ENCODE assay signal across 30 cellular contexts in the genomic region with DNA sequence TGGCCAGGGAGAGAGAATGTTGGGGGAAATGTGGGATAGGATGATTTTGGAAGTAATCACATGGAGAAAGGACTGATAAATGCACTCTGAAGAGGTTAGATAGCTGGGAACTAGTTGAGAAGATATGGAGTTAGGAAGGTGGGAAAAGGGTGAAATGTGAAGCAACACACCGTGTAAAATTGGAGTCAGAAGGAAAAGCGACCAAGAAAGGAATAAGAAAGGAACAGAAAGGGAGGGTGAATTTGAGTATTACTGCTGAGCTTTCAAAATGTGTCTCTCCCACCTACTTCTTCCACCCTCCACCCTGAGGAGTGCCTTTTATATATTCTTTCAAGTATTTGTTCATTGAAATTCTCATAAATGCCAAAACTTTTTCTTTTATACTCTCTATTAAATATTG.
"Had no signal": no experiment of that assay in that cellular context is flagged by ENCODE, and none has a peak within 500 bp of the region (broad histone marks: within the 10 kb centered on the region; RNA-seq: fewer than 3 reads in every experiment).

No MANE protein-coding gene starts in this region.

- H3K27ac ChIP-seq: ascending aorta, breast epithelium, coronary artery, foreskin keratinocyte, gastrocnemius medialis, heart left ventricle had no signal

- H3K9me3 ChIP-seq: ascending aorta, breast epithelium, gastrocnemius medialis, heart left ventricle had no signal

- H3K36me3 ChIP-seq: ascending aorta, breast epithelium, gastrocnemius medialis, heart left ventricle had no signal

- ATAC-seq: activated CD4-positive, alpha-beta T cell treated with anti-CD3 and anti-CD28 coated beads for 36 hours; activated CD8-positive, alpha-beta memory T cell treated with anti-CD3 and anti-CD28 coated beads, Interleukin-2, amount 10 ng/mL, durations not matched to agents 7 days and 5 days; activated CD8-positive, alpha-beta T cell treated with anti-CD3 and anti-CD28 coated beads, Interleukin-2, amount 10 ng/mL, durations not matched to agents 7 days and 5 days; activated naive CD4-positive, alpha-beta T cell treated with anti-CD3 and anti-CD28 coated beads, Interleukin-2, amount 50 U/mL, for 72 hours; activated T-cell treated with anti-CD3 and anti-CD28 coated beads, Interleukin-2, amount 50 U/mL, for 72 hours; esophagus mucosa; foreskin keratinocyte; gastrocnemius medialis; heart left ventricle had no signal

- H3K9me3 Mint-ChIP-seq: activated CD4-positive, alpha-beta memory T cell treated with anti-CD3 and anti-CD28 coated beads for 36 hours; activated naive CD4-positive, alpha-beta T cell treated with anti-CD3 and anti-CD28 coated beads, Interleukin-2, amount 50 U/mL, for 72 hours; activated T-cell treated with anti-CD3 and anti-CD28 coated beads, Interleukin-2, amount 50 U/mL, for 24 hours; central memory CD8-positive, alpha-beta T cell; endodermal cell had no signal

- H3K4me3 Mint-ChIP-seq: activated CD4-positive, alpha-beta memory T cell treated with anti-CD3 and anti-CD28 coated beads for 36 hours; activated CD4-positive, alpha-beta T cell treated with anti-CD3 and anti-CD28 coated beads for 36 hours; activated CD4-positive, alpha-beta T cell treated with anti-CD3 and anti-CD28 coated beads, Interleukin-2, amount 10 ng/mL, durations not matched to agents 24 days and 14 days; activated CD8-positive, alpha-beta memory T cell treated with anti-CD3 and anti-CD28 coated beads, Interleukin-2, amount 10 ng/mL, durations not matched to agents 7 days and 5 days; activated CD8-positive, alpha-beta T cell treated with anti-CD3 and anti-CD28 coated beads, Interleukin-2, amount 10 ng/mL, durations not matched to agents 7 days and 5 days; activated naive CD4-positive, alpha-beta T cell treated with anti-CD3 and anti-CD28 coated beads, Interleukin-2, amount 10 ng/mL, durations not matched to agents 7 days and 5 days; activated naive CD8-positive, alpha-beta T cell treated with anti-CD3 and anti-CD28 coated beads, Interleukin-2, amount 10 ng/mL, durations not matched to agents 7 days and 5 days; activated T-cell treated with anti-CD3 and anti-CD28 coated beads, Interleukin-2, amount 50 U/mL, for 24 hours; activated T-cell treated with anti-CD3 and anti-CD28 coated beads, Interleukin-2, amount 50 U/mL, for 72 hours; brain; central memory CD8-positive, alpha-beta T cell; dendritic cell treated with granulocyte-macrophage colony-stimulating factor and Interleukin-4, amounts not matched to agents 40 ng/mL and 50 ng/mL, for 4 days; endodermal cell had no signal

- H3K36me3 Mint-ChIP-seq: activated CD4-positive, alpha-beta memory T cell treated with anti-CD3 and anti-CD28 coated beads for 36 hours; activated CD8-positive, alpha-beta memory T cell treated with anti-CD3 and anti-CD28 coated beads, Interleukin-2, amount 10 ng/mL, durations not matched to agents 7 days and 5 days; activated naive CD4-positive, alpha-beta T cell treated with anti-CD3 and anti-CD28 coated beads, Interleukin-2, amount 10 ng/mL, durations not matched to agents 7 days and 5 days; activated naive CD4-positive, alpha-beta T cell treated with anti-CD3 and anti-CD28 coated beads, Interleukin-2, amount 50 U/mL, for 72 hours; activated naive CD8-positive, alpha-beta T cell treated with anti-CD3 and anti-CD28 coated beads, Interleukin-2, amount 10 ng/mL, durations not matched to agents 7 days and 5 days; brain had no signal

- H3K27ac Mint-ChIP-seq: activated CD4-positive, alpha-beta memory T cell treated with anti-CD3 and anti-CD28 coated beads for 36 hours; activated CD4-positive, alpha-beta T cell treated with anti-CD3 and anti-CD28 coated beads for 36 hours; activated CD4-positive, alpha-beta T cell treated with anti-CD3 and anti-CD28 coated beads, Interleukin-2, amount 10 ng/mL, durations not matched to agents 24 days and 14 days; activated CD8-positive, alpha-beta memory T cell treated with anti-CD3 and anti-CD28 coated beads, Interleukin-2, amount 10 ng/mL, durations not matched to agents 7 days and 5 days; activated CD8-positive, alpha-beta T cell treated with anti-CD3 and anti-CD28 coated beads, Interleukin-2, amount 10 ng/mL, durations not matched to agents 7 days and 5 days; activated naive CD4-positive, alpha-beta T cell treated with anti-CD3 and anti-CD28 coated beads, Interleukin-2, amount 10 ng/mL, durations not matched to agents 7 days and 5 days; activated naive CD4-positive, alpha-beta T cell treated with anti-CD3 and anti-CD28 coated beads, Interleukin-2, amount 50 U/mL, for 72 hours; activated naive CD8-positive, alpha-beta T cell treated with anti-CD3 and anti-CD28 coated beads, Interleukin-2, amount 10 ng/mL, durations not matched to agents 7 days and 5 days; activated T-cell treated with anti-CD3 and anti-CD28 coated beads, Interleukin-2, amount 50 U/mL, for 24 hours; activated T-cell treated with anti-CD3 and anti-CD28 coated beads, Interleukin-2, amount 50 U/mL, for 72 hours; brain; dendritic cell treated with granulocyte-macrophage colony-stimulating factor and Interleukin-4, amounts not matched to agents 40 ng/mL and 50 ng/mL, for 4 days; endodermal cell had no signal

- H3K27me3 ChIP-seq: ascending aorta, breast epithelium, dorsolateral prefrontal cortex, foreskin keratinocyte, gastrocnemius medialis, heart left ventricle had no signal

- H3K4me1 ChIP-seq: ascending aorta, breast epithelium, foreskin keratinocyte, gastrocnemius medialis, heart left ventricle had no signal

- H3K4me1 Mint-ChIP-seq: activated CD4-positive, alpha-beta T cell treated with anti-CD3 and anti-CD28 coated beads for 36 hours; activated CD4-positive, alpha-beta T cell treated with anti-CD3 and anti-CD28 coated beads, Interleukin-2, amount 10 ng/mL, durations not matched to agents 24 days and 14 days; activated CD8-positive, alpha-beta memory T cell treated with anti-CD3 and anti-CD28 coated beads, Interleukin-2, amount 10 ng/mL, durations not matched to agents 7 days and 5 days; activated naive CD4-positive, alpha-beta T cell treated with anti-CD3 and anti-CD28 coated beads, Interleukin-2, amount 10 ng/mL, durations not matched to agents 7 days and 5 days; activated naive CD8-positive, alpha-beta T cell treated with anti-CD3 and anti-CD28 coated beads, Interleukin-2, amount 10 ng/mL, durations not matched to agents 7 days and 5 days; brain; central memory CD8-positive, alpha-beta T cell had no signal

- DNase-seq: activated CD4-positive, alpha-beta memory T cell treated with anti-CD3 and anti-CD28 coated beads for 36 hours; activated CD4-positive, alpha-beta T cell treated with anti-CD3 and anti-CD28 coated beads for 36 hours; activated CD4-positive, alpha-beta T cell treated with anti-CD3 and anti-CD28 coated beads, Interleukin-2, amount 10 ng/mL, durations not matched to agents 24 days and 14 days; activated CD4-positive, CD25-positive, alpha-beta regulatory T cell; activated CD4-positive, CD25-positive, alpha-beta regulatory T cell treated with anti-CD3 and anti-CD28 coated beads, Interleukin-2, amount 50 U/mL, for 72 hours; activated CD8-positive, alpha-beta memory T cell treated with anti-CD3 and anti-CD28 coated beads, Interleukin-2, amount 10 ng/mL, durations not matched to agents 7 days and 5 days; activated CD8-positive, alpha-beta memory T cell treated with anti-CD3 and anti-CD28 coated beads, Interleukin-2, amount 50 U/mL, for 4 hours; activated CD8-positive, alpha-beta T cell treated with anti-CD3 and anti-CD28 coated beads, Interleukin-2, amount 10 ng/mL, durations not matched to agents 7 days and 5 days; activated gamma-delta T cell; activated naive CD4-positive, alpha-beta T cell; activated naive CD4-positive, alpha-beta T cell treated with anti-CD3 and anti-CD28 coated beads, Interleukin-2, amount 10 ng/mL, durations not matched to agents 7 days and 5 days; activated naive CD8-positive, alpha-beta T cell treated with anti-CD3 and anti-CD28 coated beads, Interleukin-2, amount 10 ng/mL, durations not matched to agents 7 days and 5 days; activated T-cell treated with anti-CD3 and anti-CD28 coated beads, Interleukin-2, amount 50 U/mL, for 24 hours; activated T-cell treated with anti-CD3 and anti-CD28 coated beads, Interleukin-2, amount 50 U/mL, for 72 hours; dorsolateral prefrontal cortex; effector memory CD4-positive, alpha-beta T cell; endodermal cell; foreskin keratinocyte; gastrocnemius medialis; glutamatergic neuron; heart left ventricle; T-helper 2 cell had no signal

- H3K4me3 ChIP-seq: ascending aorta, breast epithelium, coronary artery, dorsolateral prefrontal cortex, gastrocnemius medialis, heart left ventricle had no signal

- H3K27me3 Mint-ChIP-seq: activated CD4-positive, alpha-beta memory T cell treated with anti-CD3 and anti-CD28 coated beads for 36 hours; activated CD4-positive, alpha-beta T cell treated with anti-CD3 and anti-CD28 coated beads, Interleukin-2, amount 10 ng/mL, durations not matched to agents 24 days and 14 days; activated CD8-positive, alpha-beta memory T cell treated with anti-CD3 and anti-CD28 coated beads, Interleukin-2, amount 10 ng/mL, durations not matched to agents 7 days and 5 days; activated naive CD8-positive, alpha-beta T cell treated with anti-CD3 and anti-CD28 coated beads, Interleukin-2, amount 10 ng/mL, durations not matched to agents 7 days and 5 days; brain; dendritic cell treated with granulocyte-macrophage colony-stimulating factor and Interleukin-4, amounts not matched to agents 40 ng/mL and 50 ng/mL, for 4 days had no signal
